1 cellular context compared by ENCODE assay signal in genomic region chr19:2055871-2056809, GRCh38.
TF ChIP-seq lines count a peak whose summit lies in the region.

No MANE protein-coding gene starts in this region.

TF ChIP-seq in K562, 482 proteins besides CTCF, POLR2A, EP300 and RAD21 (continued from another document and continues in another):
- TF ChIP-seq SMAD1 (IDR thresholded peaks at IDR 0.05; ENCODE audit: low read depth, low read length, partially characterized antibody) (peak; percentile 75), DACH1 (IDR thresholded peaks at IDR 0.05; ENCODE audit: partially characterized antibody) (peak; percentile 89), VEZF1 (CRISPR knock-in tag; IDR thresholded peaks at IDR 0.05) (peak; percentile 92), ZNF134 (CRISPR knock-in tag; conservative IDR thresholded peaks at IDR 0.05) (no peak), KLF6 (CRISPR knock-in tag; IDR thresholded peaks at IDR 0.05; ENCODE audit: borderline replicate concordance) (peak; percentile 85; the same call in 1 of the 2 replicates), ATF7 (IDR thresholded peaks at IDR 0.05) (0 out of 2 replicates have a peak, but pooled peaks have one; percentile 17), CREM (IDR thresholded peaks at IDR 0.05; ENCODE audit: low read depth) (peak; percentile 83), ZNF175 (CRISPR knock-in tag; IDR thresholded peaks at IDR 0.05; ENCODE audit: low read depth) (peak; percentile 86), PCBP1 (IDR thresholded peaks at IDR 0.05; ENCODE audit: low read depth, low read length, poor library complexity, severe bottlenecking) (peak; percentile 63), NUFIP1 (IDR thresholded peaks at IDR 0.05; ENCODE audit: partially characterized antibody) (peak; percentile 66), CBFA2T3 (IDR thresholded peaks at IDR 0.05) (0 out of 2 replicates have a peak, but pooled peaks have one; percentile 16), HBP1 (CRISPR knock-in tag; IDR thresholded peaks at IDR 0.05) (peak; percentile 34; the same call in 1 of the 2 replicates), JUN (IDR thresholded peaks at IDR 0.05; ENCODE audit: borderline replicate concordance, low read depth, low read length) (peak; percentile 28; the same call in 1 of the 2 replicates), JUN (CRISPR knock-in tag; IDR thresholded peaks at IDR 0.05; ENCODE audit: borderline replicate concordance) (no peak), POLR2AphosphoS5 (IDR thresholded peaks at IDR 0.05; ENCODE audit: control insufficient read depth, insufficient read depth, low read depth, low read length) (0 out of 2 replicates have a peak, but pooled peaks have one; percentile 42), TRIM28 (IDR thresholded peaks at IDR 0.05) (peak; percentile 25; the same call in 1 of the 2 replicates), PCBP2 (IDR thresholded peaks at IDR 0.05; ENCODE audit: low read depth, low read length, poor library complexity, severe bottlenecking) (peak; percentile 75), BCOR (IDR thresholded peaks at IDR 0.05) (peak; percentile 49; the same call in 1 of the 2 replicates), ZNF140 (CRISPR knock-in tag; IDR thresholded peaks at IDR 0.05) (no peak), GTF2A2 (tag; IDR thresholded peaks at IDR 0.05) (0 out of 2 replicates have a peak, but pooled peaks have one; percentile 25), GTF2F1 (IDR thresholded peaks at IDR 0.05; ENCODE audit: low read depth, low read length) (no peak), ZNF584 (CRISPR knock-in tag; IDR thresholded peaks at IDR 0.05; ENCODE audit: low read depth) (peak; percentile 89), ZBTB1 (CRISPR knock-in tag; IDR thresholded peaks at IDR 0.05; ENCODE audit: borderline replicate concordance, low read depth) (no peak; the same call in 1 of the 2 replicates), RBM25 (IDR thresholded peaks at IDR 0.05; ENCODE audit: low read depth, low read length, severe bottlenecking) (peak; percentile 55), MYC (IDR thresholded peaks at IDR 0.05; ENCODE audit: low read depth, low read length) (peak; percentile 62; the same call in 1 of the 2 replicates), MYC (CRISPR knock-in tag; IDR thresholded peaks at IDR 0.05; ENCODE audit: borderline replicate concordance, low read depth) (no peak), MAZ (CRISPR knock-in tag; conservative IDR thresholded peaks at IDR 0.05 in 1 of 2, IDR thresholded peaks at IDR 0.05 in 1 of 2) (peak in 1 of 2 experiments; percentile 90), SAFB2 (IDR thresholded peaks at IDR 0.05; ENCODE audit: borderline replicate concordance, low read depth, low read length, severe bottlenecking) (no peak), RERE (CRISPR knock-in tag; IDR thresholded peaks at IDR 0.05; ENCODE audit: borderline replicate concordance) (no peak), ZNF609 (CRISPR knock-in tag; IDR thresholded peaks at IDR 0.05; ENCODE audit: borderline replicate concordance) (no peak), ZNF239 (CRISPR knock-in tag; IDR thresholded peaks at IDR 0.05) (no peak), SMARCA5 (IDR thresholded peaks at IDR 0.05) (no peak), MCM2 (IDR thresholded peaks at IDR 0.05; ENCODE audit: low read depth) (peak; percentile 94), HIVEP1 (CRISPR knock-in tag; IDR thresholded peaks at IDR 0.05) (0 out of 2 replicates have a peak, but pooled peaks have one; percentile 9), CBFB (CRISPR knock-in tag; IDR thresholded peaks at IDR 0.05) (no peak), ETS1 (conservative IDR thresholded peaks at IDR 0.05; ENCODE audit: control insufficient read depth, low read depth, low read length) (peak; percentile 77; the same call in 1 of the 2 replicates), RBM14 (IDR thresholded peaks at IDR 0.05; ENCODE audit: borderline replicate concordance, insufficient read depth, low read depth, low read length) (peak; percentile 73; the same call in 1 of the 2 replicates), ZBTB7A (IDR thresholded peaks at IDR 0.05; ENCODE audit: borderline replicate concordance, control insufficient read depth, low read depth, low read length) (peak; percentile 74; the same call in 1 of the 2 replicates), JUND (IDR thresholded peaks at IDR 0.05; ENCODE audit: borderline replicate concordance, low read depth, low read length) (peak; percentile 71), JUND (tag; IDR thresholded peaks at IDR 0.05; ENCODE audit: borderline replicate concordance, low read depth, low read length) (peak; percentile 27; the same call in 1 of the 3 replicates), FOSL1 (tag; conservative IDR thresholded peaks at IDR 0.05) (0 out of 2 replicates have a peak, but pooled peaks have one; percentile 3), GTF3C2 (IDR thresholded peaks at IDR 0.05; ENCODE audit: borderline replicate concordance, extremely low read depth, insufficient read length) (no peak), MECOM (CRISPR knock-in tag; IDR thresholded peaks at IDR 0.05) (no peak)
